Comparison of ENCODE assay signal across 8 cellular contexts in the genomic region with DNA sequence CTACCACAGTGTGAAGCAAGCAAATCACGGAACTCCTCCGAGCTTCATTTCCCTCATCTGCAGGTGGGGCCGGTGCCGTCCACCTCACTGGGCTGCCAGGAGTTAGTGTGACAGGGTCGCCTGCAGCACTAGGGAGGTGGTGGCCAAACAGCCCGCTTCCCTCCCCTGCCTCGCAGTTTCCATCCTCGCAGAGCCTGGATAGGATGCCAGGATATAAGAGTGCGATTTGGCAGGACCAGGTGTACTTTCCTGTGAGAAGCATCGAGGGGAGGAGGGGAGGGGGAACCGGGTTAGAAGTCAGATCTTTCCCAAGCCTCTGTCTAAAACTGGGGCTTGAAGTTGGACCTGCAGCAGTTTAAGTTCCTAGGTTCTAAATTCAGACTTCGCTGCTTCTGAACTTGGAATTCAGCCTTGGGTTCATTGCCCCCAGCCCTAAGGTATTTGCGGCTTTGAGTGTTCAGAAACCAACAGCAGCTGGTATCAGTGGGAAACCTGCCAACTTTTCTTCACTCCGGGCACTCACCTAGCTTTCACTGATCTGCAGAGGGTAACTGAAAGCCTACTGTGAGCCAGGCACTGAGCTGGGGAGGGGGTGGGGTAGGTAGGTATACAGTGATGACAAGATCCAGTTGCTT. TPM values are rescaled to one million over a fixed set of nuclear protein-coding genes. Genes with fewer than 3 reads are reported as not detected.
DNase-seq lines count a peak whose midpoint lies in the region; FAIRE-seq and TF ChIP-seq lines count a peak whose summit lies in the region.

No MANE protein-coding gene starts in this region.

- peak overlapping the region; percentile 100 for H3K4me3 Mint-ChIP-seq in endothelial cell (ENCODE audit: unreplicated experiment)

- H3K36me3 Mint-ChIP-seq in endothelial cell (ENCODE audit: low read depth, unreplicated experiment): peaks cover 23% of the 10 kb centered on the region

- no peaks in the 10 kb centered on the region for H3K4me1 ChIP-seq in mucosa of stomach (ENCODE audit: control insufficient read depth, insufficient read depth, low read length)
- peaks cover 11% of the 10 kb centered on the region for H3K4me1 ChIP-seq in thymus (ENCODE audit: control insufficient read depth, insufficient read depth, low read length)

- H3K9me3 ChIP-seq in mucosa of stomach (ENCODE audit: control insufficient read depth, low read length): no peaks in the 10 kb centered on the region
- H3K9me3 ChIP-seq in thymus (ENCODE audit: control insufficient read depth): no peaks in the 10 kb centered on the region

- H3K36me3 ChIP-seq in mucosa of stomach (ENCODE audit: control insufficient read depth, insufficient read depth, low read length) (peaks cover 8% of the 10 kb centered on the region), thymus (ENCODE audit: control insufficient read depth, insufficient read depth) (no peaks in the 10 kb centered on the region)

- H3K27me3 Mint-ChIP-seq in endothelial cell (ENCODE audit: unreplicated experiment): peaks cover 17% of the 10 kb centered on the region

- no peak overlapping the region for H3K27ac Mint-ChIP-seq in endothelial cell (ENCODE audit: unreplicated experiment)

- H3K4me3 ChIP-seq in mucosa of stomach (ENCODE audit: low read length) (peak overlapping the region; percentile 80), thymus (ENCODE audit: low read length) (peak overlapping the region; percentile 69)

- H3K27me3 ChIP-seq in mucosa of stomach (ENCODE audit: control insufficient read depth, insufficient read depth, low read length) (no peaks in the 10 kb centered on the region), thymus (ENCODE audit: control insufficient read depth, insufficient read depth) (no peaks in the 10 kb centered on the region)

- DNase-seq in ELR (ENCODE audit: low read depth) (peak; percentile 60), NCI-H2107 treated with DMSO at 0.1 percent for 48 hours (lab: John Stamatoyannopoulos, UW; ENCODE audit: unreplicated experiment) (peak; percentile 97), endothelial cell (ENCODE audit: low spot score) (no peak), OCI-M2 (lab: John Stamatoyannopoulos, UW; ENCODE audit: unreplicated experiment) (no peak), D721Med (ENCODE audit: insufficient read length, low spot score) (no peak)
- DNase-seq in activated CD4-positive, alpha-beta T cell treated with anti-CD3 and anti-CD28 coated beads, Interleukin-2, amount 50 U/mL, for 4 hours: peak; percentile 6 to 7

- H3K27ac ChIP-seq in thymus (ENCODE audit: low read depth): peak overlapping the region; percentile 98

- 2% methylated on average over 14 of the region's 14 CpGs for WGBS in thymus

- H3K9ac ChIP-seq in mucosa of stomach (ENCODE audit: low read length): peak overlapping the region; percentile 90

- no peak for TF ChIP-seq CTCF in endothelial cell (IDR thresholded peaks at IDR 0.05; ENCODE audit: unreplicated experiment)
- no peak for TF ChIP-seq CTCF in D721Med (IDR thresholded peaks at IDR 0.05; ENCODE audit: insufficient read depth, missing control alignments)

- H3K4me1 Mint-ChIP-seq in endothelial cell (ENCODE audit: unreplicated experiment): peaks cover 23% of the 10 kb centered on the region

- H3K9me3 Mint-ChIP-seq in endothelial cell (ENCODE audit: unreplicated experiment): peaks cover 5% of the 10 kb centered on the region

- FAIRE-seq in D721Med (lab: Jason Lieb, UNC): no peak

RNA-seq across cellular contexts. Expression of a gene that starts 1.7 kb away (rescaled TPM):
- 56.3 TPM for total RNA-seq in endothelial cell (ENCODE audit: unreplicated experiment)
- polyA plus RNA-seq in thymus: 74.3 TPM

Comparison
In these comparisons a context has a peak if more than half of its experiments do, and no peak if none do; other contexts are left out.
1. DNase-seq: peak in ELR (single experiment), NCI-H2107 treated with DMSO at 0.1 percent for 48 hours (single experiment) and activated CD4-positive, alpha-beta T cell treated with anti-CD3 and anti-CD28 coated beads, Interleukin-2, amount 50 U/mL, for 4 hours (2 of 2); none in endothelial cell (single experiment), OCI-M2 (single experiment) and D721Med (single experiment).